18 cellular contexts compared by ENCODE assay signal in the genomic region with DNA sequence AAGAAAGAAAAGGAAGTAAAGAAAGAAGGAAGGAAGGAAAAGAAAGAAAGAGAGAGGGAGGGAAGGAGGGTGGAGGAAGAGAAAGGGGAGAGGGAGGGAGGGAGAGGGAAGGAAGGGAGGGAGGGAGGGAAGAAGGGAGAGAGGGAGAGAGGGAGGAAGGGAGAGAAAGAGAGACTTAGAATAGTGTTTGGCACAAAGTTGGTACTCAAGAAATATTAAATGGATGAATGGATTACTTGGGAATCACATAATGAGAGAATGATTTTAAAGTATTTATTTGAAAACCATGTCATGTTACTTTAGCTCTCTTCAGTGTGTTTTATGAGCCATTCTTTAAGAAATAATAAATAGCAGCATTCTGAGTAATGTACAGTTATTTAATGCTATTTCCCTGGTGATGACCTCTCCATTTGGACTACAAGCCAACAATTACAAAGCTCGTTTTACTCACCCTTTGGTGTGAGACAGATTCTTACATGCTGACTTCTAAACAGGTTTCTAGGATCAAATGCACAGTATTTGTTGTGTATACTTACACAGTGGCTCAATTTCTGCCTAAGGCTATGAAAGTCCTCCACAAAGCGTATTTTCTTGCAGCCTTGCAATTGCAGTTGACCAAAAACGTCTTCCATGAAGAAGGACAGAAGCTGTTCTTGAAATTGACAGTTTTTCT. TPM values are rescaled to one million over a fixed set of nuclear protein-coding genes. Genes with fewer than 3 reads are reported as not detected.
DNase-seq lines count a peak whose midpoint lies in the region; ATAC-seq, FAIRE-seq and TF ChIP-seq lines count a peak whose summit lies in the region.
"Had no signal": no experiment of that assay in that cellular context is flagged by ENCODE, and none has a peak within 500 bp of the region (broad histone marks: within the 10 kb centered on the region; RNA-seq: fewer than 3 reads in every experiment).

No MANE protein-coding gene starts in this region.

- H3K9me3 ChIP-seq in SK-N-SH (no peaks in the 10 kb centered on the region), endothelial cell of umbilical vein (replicated peaks; ENCODE audit: control insufficient read depth, insufficient read depth, low read length) (no peaks in the 10 kb centered on the region), sigmoid colon (no peaks in the 10 kb centered on the region), left ventricle myocardium inferior (replicated peaks) (no peaks in the 10 kb centered on the region)
- H3K9me3 ChIP-seq: psoas muscle, SJSA1 had no signal

- peaks cover 6% of the 10 kb centered on the region for H3K4me1 Mint-ChIP-seq in CD14-positive monocyte

- no peak for ATAC-seq in SK-N-SH treated with all-trans-retinoic acid at 6 μM for 48 hours

- POLR2A ChIA-PET in SK-N-SH (lab: Yijun Ruan, JAX), result no interaction called here
- POLR2A ChIA-PET in endothelial cell of umbilical vein (lab: Charles Lee), result no interaction called here

- H3K36me3 ChIP-seq in SK-N-SH (replicated peaks in 1 of 2; ENCODE audit: control insufficient read depth in 1 of 2, insufficient read depth in 2 of 2, low read length in 1 of 2), result no peaks in the 10 kb centered on the region
- no peaks in the 10 kb centered on the region for H3K36me3 ChIP-seq in endothelial cell of umbilical vein (ENCODE audit: control insufficient read depth in 2 of 2, extremely low read depth in 1 of 2, insufficient read depth in 2 of 2, low read length in 2 of 2)
- H3K36me3 ChIP-seq in sigmoid colon, result no peaks in the 10 kb centered on the region
- H3K36me3 ChIP-seq in left ventricle myocardium inferior, result no peaks in the 10 kb centered on the region
- H3K36me3 ChIP-seq: cardiac muscle cell, SJSA1 had no signal

- H3K36me3 Mint-ChIP-seq in CD14-positive monocyte, result no peaks in the 10 kb centered on the region

- CTCF ChIA-PET in SK-N-SH (lab: Yijun Ruan, JAX), result interaction anchor here (0.7 to 3.7 kb wide), 5 partner anchors 85 to 184 kb away, joined by 3 to 82 read pairs (median 24); no protein-coding TSS in a partner anchor
- CTCF ChIA-PET in endothelial cell of umbilical vein (lab: Charles Lee), result interaction anchor here (0.7 to 6.1 kb wide), 10 partner anchors 14 to 869 kb away, joined by 3 to 183 read pairs (median 6); no protein-coding TSS in a partner anchor

- H3K79me2 ChIP-seq in SK-N-SH (ENCODE audit: insufficient read depth) (no peaks in the 10 kb centered on the region), endothelial cell of umbilical vein (ENCODE audit: control insufficient read depth, insufficient read depth, low read length) (no peaks in the 10 kb centered on the region)

- H3F3A ChIP-seq in SK-N-SH (replicated peaks; ENCODE audit: insufficient read depth), result no peaks in the 10 kb centered on the region

- BruUV-seq in endothelial cell of umbilical vein (replicated peaks; lab: Mats Ljungman, UMichigan), result no TSS peak

- H3K4me3 ChIP-seq in SK-N-SH (ENCODE audit: low read depth in 2 of 2, low read length in 1 of 2) (no peak overlapping the region), endothelial cell of umbilical vein (replicated peaks in 1 of 3; ENCODE audit: insufficient read depth in 1 of 3, low read depth in 1 of 3, low read length in 3 of 3) (no peak overlapping the region), sigmoid colon (no peak overlapping the region), left ventricle myocardium inferior (no peak overlapping the region)
- H3K4me3 ChIP-seq: cardiac muscle cell, psoas muscle, SJSA1 had no signal

- no peak overlapping the region for H3K9ac ChIP-seq in SK-N-SH
- no peak overlapping the region for H3K9ac ChIP-seq in endothelial cell of umbilical vein (replicated peaks; ENCODE audit: extremely low read depth, insufficient read depth, low read length)

- H3K9me3 Mint-ChIP-seq in CD14-positive monocyte, result no peaks in the 10 kb centered on the region
- H3K9me3 Mint-ChIP-seq: activated CD8-positive, alpha-beta T cell treated with anti-CD3 and anti-CD28 coated beads for 36 hours; CD4-positive, alpha-beta T cell had no signal

- peaks cover 0 to 16% (median 2%) of the 10 kb centered on the region in 3 donors for H3K27me3 Mint-ChIP-seq in CD14-positive monocyte (ENCODE audit: low read depth in 3 of 3)
- H3K27me3 Mint-ChIP-seq: activated CD8-positive, alpha-beta T cell treated with anti-CD3 and anti-CD28 coated beads for 36 hours; CD4-positive, alpha-beta T cell had no signal

- no peaks in the 10 kb centered on the region for H3K9me2 ChIP-seq in SK-N-SH

- peak overlapping the region; percentile 68; the same call in 1 of the 2 replicates for H2AFZ ChIP-seq in SK-N-SH (ENCODE audit: low read depth)
- no peak overlapping the region for H2AFZ ChIP-seq in endothelial cell of umbilical vein (ENCODE audit: low read depth, low read length)

- H3K27me3 ChIP-seq in SK-N-SH (ENCODE audit: insufficient read depth) (no peaks in the 10 kb centered on the region), endothelial cell of umbilical vein (ENCODE audit: control insufficient read depth in 2 of 2, insufficient read depth in 2 of 2, low read length in 2 of 2) (no peaks in the 10 kb centered on the region), sigmoid colon (no peaks in the 10 kb centered on the region), left ventricle myocardium inferior (ENCODE audit: low read depth) (no peaks in the 10 kb centered on the region)
- H3K27me3 ChIP-seq: cardiac muscle cell had no signal

- dilution Hi-C loops in endothelial cell of umbilical vein (cut with MboI; ENCODE audit: extremely low pct_ligation_motif_present, low sequenced_read_pairs), result no loop called here

- peaks cover 6 to 10% of the 10 kb centered on the region in 2 experiments; a peak in 3 of 4 replicates for H3K4me1 ChIP-seq in SK-N-SH (ENCODE audit: control insufficient read depth in 1 of 2, insufficient read depth in 2 of 2, low read depth in 1 of 2, low read length in 1 of 2)
- H3K4me1 ChIP-seq in endothelial cell of umbilical vein (ENCODE audit: control insufficient read depth, extremely low read depth, insufficient read depth, low read length), result peaks cover 6% of the 10 kb centered on the region
- peaks cover 0 to 48% (median 21%) of the 10 kb centered on the region in 4 donors for H3K4me1 ChIP-seq in sigmoid colon
- peaks cover 10% of the 10 kb centered on the region for H3K4me1 ChIP-seq in left ventricle myocardium inferior
- H3K4me1 ChIP-seq: psoas muscle, SJSA1 had no signal

- FAIRE-seq in endothelial cell of umbilical vein (lab: Jason Lieb, UNC), result peak; percentile 62
- FAIRE-seq: TTC549 had no signal

- no peak for TF ChIP-seq CTCF in SK-N-SH (IDR thresholded peaks at IDR 0.05)
- TF ChIP-seq CTCF in endothelial cell of umbilical vein (IDR thresholded peaks at IDR 0.05; ENCODE audit: extremely low read depth in 1 of 2, insufficient read depth in 1 of 2, low read depth in 1 of 2, low read length in 2 of 2), result no peak
- TF ChIP-seq CTCF in sigmoid colon (IDR thresholded peaks at IDR 0.05), result no peak
- TF ChIP-seq CTCF in left ventricle myocardium inferior (IDR thresholded peaks at IDR 0.05; ENCODE audit: borderline replicate concordance), result no peak
- TF ChIP-seq CTCF in CD14-positive monocyte (IDR thresholded peaks at IDR 0.05), result no peak

- H3K4me2 ChIP-seq in SK-N-SH (no peak overlapping the region), endothelial cell of umbilical vein (ENCODE audit: insufficient read depth, low read length) (no peak overlapping the region)

- 74% methylated on average over 3 of the region's 3 CpGs for WGBS in SK-N-SH (ENCODE audit: low lambda C conversion rate)
- 62 to 77% methylated on average over 3 of the region's 3 CpGs for WGBS in sigmoid colon, 2 donors

- no peaks in the 10 kb centered on the region for H3K9me1 ChIP-seq in endothelial cell of umbilical vein (replicated peaks; ENCODE audit: control insufficient read depth, extremely low read depth, insufficient read depth, low read length)

- TF ChIP-seq EP300 in SK-N-SH (IDR thresholded peaks at IDR 0.05; ENCODE audit: borderline replicate concordance in 1 of 2, low read depth in 1 of 2, low read length in 1 of 2) (no peak), sigmoid colon (IDR thresholded peaks at IDR 0.05) (no peak)

- TF ChIP-seq RAD21 in SK-N-SH (IDR thresholded peaks at IDR 0.05; ENCODE audit: low read length), result no peak

- H3K27ac Mint-ChIP-seq in CD14-positive monocyte, result peak overlapping the region in 1 of 7 donors; percentile 35
- H3K27ac Mint-ChIP-seq: activated CD8-positive, alpha-beta T cell treated with anti-CD3 and anti-CD28 coated beads for 36 hours; CD4-positive, alpha-beta T cell had no signal

- intact Hi-C loops in endothelial cell of umbilical vein (cut with micrococcal nuclease), result loop anchor here (10.0 kb wide), 3 partner anchors 180 to 580 kb away; a partner anchor contains a TSS
- intact Hi-C loops in sigmoid colon (cut with DNase I), result loop anchor here (5.0 kb wide), 1 partner anchor 463 kb away; a partner anchor contains a TSS
- intact Hi-C loops in left ventricle myocardium inferior (cut with micrococcal nuclease), result no loop called here
- intact Hi-C loops in CD14-positive monocyte (cut with micrococcal nuclease), result loop anchor here (5.0 kb wide), 2 partner anchors 93 to 98 kb away; no protein-coding TSS in a partner anchor

- no peak overlapping the region for H3K4me3 Mint-ChIP-seq in CD14-positive monocyte
- H3K4me3 Mint-ChIP-seq: activated CD8-positive, alpha-beta T cell treated with anti-CD3 and anti-CD28 coated beads for 36 hours; CD4-positive, alpha-beta T cell had no signal

- no peak for DNase-seq in SK-N-SH
- peak; percentile 14 for DNase-seq in RKO (ENCODE audit: low spot score)
- DNase-seq in endothelial cell of umbilical vein (ENCODE audit: low read depth, low spot score), result peak; percentile 33
- no peak for DNase-seq in sigmoid colon
- DNase-seq in left ventricle myocardium inferior, result no peak
- DNase-seq in CD14-positive monocyte (ENCODE audit: low spot score), result no peak
- DNase-seq in SKM-1 treated with dmso at 0.1 percent for 144 hours (lab: John Stamatoyannopoulos, UW; ENCODE audit: unreplicated experiment), result no peak
- DNase-seq: activated CD8-positive, alpha-beta T cell treated with anti-CD3 and anti-CD28 coated beads for 36 hours; CD4-positive, alpha-beta T cell; Karpas-422; NCI-H446 treated with DMSO at 0.1 percent for 48 hours; psoas muscle had no signal

- TF ChIP-seq POLR2A in endothelial cell of umbilical vein (IDR thresholded peaks at IDR 0.05; ENCODE audit: low read depth, low read length), result no peak
- no peak for TF ChIP-seq POLR2A in sigmoid colon (IDR thresholded peaks at IDR 0.05)

- H4K20me1 ChIP-seq in SK-N-SH (ENCODE audit: insufficient read depth) (no peaks in the 10 kb centered on the region), endothelial cell of umbilical vein (replicated peaks; ENCODE audit: control insufficient read depth, extremely low read depth, insufficient read depth, low read length) (no peaks in the 10 kb centered on the region)

- H3K27ac ChIP-seq in SK-N-SH (ENCODE audit: low read depth in 2 of 2, low read length in 1 of 2) (peak overlapping the region in 1 of 2 experiments; percentile 24; a peak in 1 of 4 replicates), endothelial cell of umbilical vein (ENCODE audit: insufficient read depth, low read depth, low read length) (no peak overlapping the region), sigmoid colon (peak overlapping the region in 3 of 4 donors; percentile 65 to 67 (median 66)), left ventricle myocardium inferior (replicated peaks) (no peak overlapping the region)
- H3K27ac ChIP-seq: 22Rv1, cardiac muscle cell, psoas muscle, SJSA1 had no signal

RNA-seq across cellular contexts. Expression of a gene that starts 0.9 kb away (rescaled TPM):
- polyA plus RNA-seq in SK-N-SH (2012; rRNA removed) (not detected in 2 replicates), endothelial cell of umbilical vein (not detected in 2 replicates), sigmoid colon (under 1 TPM in 1 of 3 donors, not detected in 2; 0.22 TPM), CD14-positive monocyte (not detected)
- polyA plus RNA-seq in SK-N-SH (2012; cell fraction: cytosol; rRNA removed), result not detected in 2 replicates
- polyA plus RNA-seq in SK-N-SH (2012; cell fraction: nucleus; rRNA removed), result not detected in 2 replicates
- total RNA-seq in endothelial cell of umbilical vein (not detected in 2 replicates), sigmoid colon (under 1 TPM in 1 of 4 donors, not detected in 3; 0.36 TPM), left ventricle myocardium inferior (not detected)
- polyA plus RNA-seq in endothelial cell of umbilical vein (2011; cell fraction: cytosol; rRNA removed), result not detected in 2 replicates
- polyA plus RNA-seq in endothelial cell of umbilical vein (2011; cell fraction: nucleus; rRNA removed), result not detected in 2 replicates
- not detected in 2 replicates for polyA plus RNA-seq in endothelial cell of umbilical vein (2012)
- not detected in 2 replicates for polyA minus RNA-seq in endothelial cell of umbilical vein
- polyA minus RNA-seq in endothelial cell of umbilical vein (2011; cell fraction: cytosol; rRNA and poly(A)+ RNA removed), result not detected
- polyA minus RNA-seq in endothelial cell of umbilical vein (2011; cell fraction: nucleus; rRNA and poly(A)+ RNA removed), result not detected in 2 replicates
- total RNA-seq: activated CD8-positive, alpha-beta T cell treated with anti-CD3 and anti-CD28 coated beads for 36 hours; cardiac muscle cell; psoas muscle; SJSA1; subcutaneous adipose tissue had no signal
- polyA plus RNA-seq: cardiac muscle cell, psoas muscle had no signal

RNA-seq across cellular contexts. Expression of a gene that starts 28.7 kb away (rescaled TPM):
- polyA plus RNA-seq in SK-N-SH (2012; rRNA removed) (not detected in 2 replicates), endothelial cell of umbilical vein (not detected in 2 replicates), sigmoid colon (1 to 10 TPM in 1 of 3 donors, not detected in 2; 1.2 TPM), CD14-positive monocyte (not detected)
- polyA plus RNA-seq in SK-N-SH (2012; cell fraction: cytosol; rRNA removed), result not detected in 2 replicates
- polyA plus RNA-seq in SK-N-SH (2012; cell fraction: nucleus; rRNA removed), result not detected in 2 replicates
- total RNA-seq in endothelial cell of umbilical vein (not detected in 2 replicates), sigmoid colon (not detected), left ventricle myocardium inferior (not detected)
- not detected in 2 replicates for polyA plus RNA-seq in endothelial cell of umbilical vein (2011; cell fraction: cytosol; rRNA removed)
- polyA plus RNA-seq in endothelial cell of umbilical vein (2011; cell fraction: nucleus; rRNA removed), result not detected in 2 replicates
- not detected in 2 replicates for polyA plus RNA-seq in endothelial cell of umbilical vein (2012)
- not detected in 2 replicates for polyA minus RNA-seq in endothelial cell of umbilical vein
- polyA minus RNA-seq in endothelial cell of umbilical vein (2011; cell fraction: cytosol; rRNA and poly(A)+ RNA removed), result not detected
- not detected in 2 replicates for polyA minus RNA-seq in endothelial cell of umbilical vein (2011; cell fraction: nucleus; rRNA and poly(A)+ RNA removed)
- total RNA-seq: activated CD8-positive, alpha-beta T cell treated with anti-CD3 and anti-CD28 coated beads for 36 hours; cardiac muscle cell; CD4-positive, alpha-beta T cell; psoas muscle; SJSA1; subcutaneous adipose tissue had no signal
- polyA plus RNA-seq: cardiac muscle cell, psoas muscle had no signal

Comparison
In these comparisons a context has a peak if more than half of its experiments do, and no peak if none do; other contexts are left out.
1. DNase-seq: peak in RKO (single experiment) and endothelial cell of umbilical vein (single experiment); none in SK-N-SH (single experiment), sigmoid colon (single experiment), left ventricle myocardium inferior (single experiment), CD14-positive monocyte (single experiment) and SKM-1 treated with dmso at 0.1 percent for 144 hours (single experiment).
2. H3K27ac ChIP-seq: peak in sigmoid colon (3 of 4); none in endothelial cell of umbilical vein (single experiment) and left ventricle myocardium inferior (single experiment).